In genomic region chr10:70835895-70836294, GRCh38 we compare ENCODE assay signal across 16 cellular contexts. TPM values are rescaled to one million over a fixed set of nuclear protein-coding genes. Genes with fewer than 3 reads are reported as not detected.
DNase-seq lines count a peak whose midpoint lies in the region; ATAC-seq and TF ChIP-seq lines count a peak whose summit lies in the region.
"Had no signal": no experiment of that assay in that cellular context is flagged by ENCODE, and none has a peak within 500 bp of the region (broad histone marks: within the 10 kb centered on the region; RNA-seq: fewer than 3 reads in every experiment).

No MANE protein-coding gene starts in this region.

- ATAC-seq in body of pancreas (peak; percentile 35), left lung (peak; percentile 73)
- ATAC-seq: effector memory CD8-positive, alpha-beta T cell had no signal

- H3K27me3 ChIP-seq in body of pancreas = no peaks in the 10 kb centered on the region
- no peaks in the 10 kb centered on the region for H3K27me3 ChIP-seq in left lung
- H3K27me3 ChIP-seq in thyroid gland = no peaks in the 10 kb centered on the region
- H3K27me3 ChIP-seq in MM.1S (replicated peaks; ENCODE audit: insufficient read depth, low read length) = no peaks in the 10 kb centered on the region
- H3K27me3 ChIP-seq: testis had no signal

- no peaks in the 10 kb centered on the region for H4K20me1 ChIP-seq in MM.1S (ENCODE audit: insufficient read depth, low read length)

- H3K4me3 Mint-ChIP-seq in activated naive CD8-positive, alpha-beta T cell = no peak overlapping the region
- no peak overlapping the region for H3K4me3 Mint-ChIP-seq in activated naive CD8-positive, alpha-beta T cell treated with anti-CD3 and anti-CD28 coated beads for 36 hours
- H3K4me3 Mint-ChIP-seq: effector memory CD8-positive, alpha-beta T cell; naive B cell had no signal

- H3K4me2 ChIP-seq in MM.1S (ENCODE audit: low read depth, low read length) = no peak overlapping the region

- H3K27ac ChIP-seq in body of pancreas (peak overlapping the region in 3 of 4 donors; percentile 14 to 35 (median 29)), left lung (peak overlapping the region in 1 of 2 donors; percentile 1), thyroid gland (peak overlapping the region in 2 of 3 donors; percentile 11 to 52), MM.1S (ENCODE audit: low read length) (no peak overlapping the region)
- H3K27ac ChIP-seq: SK-N-MC, testis, VCaP had no signal

- TF ChIP-seq POLR2A in body of pancreas (IDR thresholded peaks at IDR 0.05) = no peak
- TF ChIP-seq POLR2A in thyroid gland (IDR thresholded peaks at IDR 0.05) = no peak

- H3K9me2 ChIP-seq in MM.1S (replicated peaks; ENCODE audit: insufficient read depth, low read length) = no peaks in the 10 kb centered on the region

- no peak overlapping the region for H2AFZ ChIP-seq in MM.1S (ENCODE audit: low read length)

- H3K9me3 Mint-ChIP-seq in activated naive CD8-positive, alpha-beta T cell (ENCODE audit: low read depth) = peaks cover 6% of the 10 kb centered on the region
- H3K9me3 Mint-ChIP-seq in activated naive CD8-positive, alpha-beta T cell treated with anti-CD3 and anti-CD28 coated beads for 36 hours = peaks cover 2% of the 10 kb centered on the region

- H3K4me1 ChIP-seq in body of pancreas = peaks cover 25% of the 10 kb centered on the region
- H3K4me1 ChIP-seq in left lung = peaks cover 0 to 42% of the 10 kb centered on the region in 2 donors
- peaks cover 21 to 27% of the 10 kb centered on the region in 2 donors for H3K4me1 ChIP-seq in thyroid gland
- H3K4me1 ChIP-seq in MM.1S (ENCODE audit: low read length) = no peaks in the 10 kb centered on the region

- no peak for DNase-seq in activated naive CD8-positive, alpha-beta T cell treated with anti-CD3 and anti-CD28 coated beads for 36 hours
- DNase-seq in body of pancreas (peak in 2 of 4 donors; percentile 15 to 39), left lung (no peak), thyroid gland (peak; percentile 12 to 31), hippocampal formation (lab: John Stamatoyannopoulos, UW) (no peak), MM.1S (no peak)
- DNase-seq in stimulated activated CD4-positive, alpha-beta T cell treated with anti-CD3 and anti-CD28 coated beads, Interleukin-15, amount 100 ng/mL, for 24 hours = no peak
- DNase-seq: anterior cingulate cortex; effector memory CD8-positive, alpha-beta T cell; head of caudate nucleus; naive B cell; NCI-H2171 treated with DMSO at 0.1 percent for 48 hours; testis had no signal

- H3K27ac Mint-ChIP-seq in activated naive CD8-positive, alpha-beta T cell = peak overlapping the region; percentile 10
- no peak overlapping the region for H3K27ac Mint-ChIP-seq in activated naive CD8-positive, alpha-beta T cell treated with anti-CD3 and anti-CD28 coated beads for 36 hours
- H3K27ac Mint-ChIP-seq: effector memory CD8-positive, alpha-beta T cell; naive B cell had no signal

- no peaks in the 10 kb centered on the region for H3K27me3 Mint-ChIP-seq in activated naive CD8-positive, alpha-beta T cell
- H3K27me3 Mint-ChIP-seq in activated naive CD8-positive, alpha-beta T cell treated with anti-CD3 and anti-CD28 coated beads for 36 hours = no peaks in the 10 kb centered on the region
- H3K27me3 Mint-ChIP-seq: effector memory CD8-positive, alpha-beta T cell; naive B cell had no signal

- no peaks in the 10 kb centered on the region for H3K79me2 ChIP-seq in MM.1S (ENCODE audit: low read length)

- 27 to 28% methylated on average over 1 of the region's 1 CpG for WGBS in body of pancreas, 2 donors
- WGBS in thyroid gland, 2 donors = 38 to 42% methylated on average over 1 of the region's 1 CpG

- TF ChIP-seq CTCF in body of pancreas (IDR thresholded peaks at IDR 0.05) (no peak), left lung (IDR thresholded peaks at IDR 0.05) (no peak), thyroid gland (IDR thresholded peaks at IDR 0.05) (no peak), MM.1S (IDR thresholded peaks at IDR 0.05; ENCODE audit: low read length) (no peak)

- H3K4me3 ChIP-seq in body of pancreas (no peak overlapping the region), left lung (no peak overlapping the region), thyroid gland (replicated peaks in 1 of 3) (no peak overlapping the region), MM.1S (ENCODE audit: low read length) (no peak overlapping the region)
- H3K4me3 ChIP-seq: SK-N-MC, testis had no signal

- intact Hi-C loops in body of pancreas (cut with DNase I) (no loop called here), left lung (cut with DNase I) (no loop called here), thyroid gland (cut with DNase I) (no loop called here)

- H3K36me3 ChIP-seq in body of pancreas (replicated peaks in 1 of 2; ENCODE audit: insufficient read depth in 1 of 2, low read depth in 2 of 2) (no peaks in the 10 kb centered on the region), left lung (peaks cover 0 to 5% of the 10 kb centered on the region in 2 donors), thyroid gland (no peaks in the 10 kb centered on the region), MM.1S (replicated peaks; ENCODE audit: insufficient read depth, low read length) (no peaks in the 10 kb centered on the region)

- peaks cover 59% of the 10 kb centered on the region for H3K4me1 Mint-ChIP-seq in activated naive CD8-positive, alpha-beta T cell (ENCODE audit: low read depth)
- H3K4me1 Mint-ChIP-seq in activated naive CD8-positive, alpha-beta T cell treated with anti-CD3 and anti-CD28 coated beads for 36 hours = peaks cover 41% of the 10 kb centered on the region

- H3K36me3 Mint-ChIP-seq in activated naive CD8-positive, alpha-beta T cell = peaks cover 37% of the 10 kb centered on the region
- H3K36me3 Mint-ChIP-seq in activated naive CD8-positive, alpha-beta T cell treated with anti-CD3 and anti-CD28 coated beads for 36 hours = peaks cover 33% of the 10 kb centered on the region

- H3K9ac ChIP-seq in MM.1S (ENCODE audit: low read length) = no peak overlapping the region

- H3F3A ChIP-seq in MM.1S (ENCODE audit: insufficient read depth, low read length) = no peaks in the 10 kb centered on the region

- H3K9me3 ChIP-seq in body of pancreas (no peaks in the 10 kb centered on the region), left lung (no peaks in the 10 kb centered on the region), thyroid gland (no peaks in the 10 kb centered on the region), MM.1S (replicated peaks; ENCODE audit: insufficient read depth, low read length) (no peaks in the 10 kb centered on the region)
- H3K9me3 ChIP-seq: testis had no signal

RNA-seq across cellular contexts. Expression of gene SGPL1, which starts 20.1 kb away (rescaled TPM):
- total RNA-seq in activated naive CD8-positive, alpha-beta T cell treated with anti-CD3 and anti-CD28 coated beads for 36 hours = 10 to 100 TPM; 17.3 to 19.5 TPM
- total RNA-seq in body of pancreas (10 to 100 TPM; 36.3 to 43.8 TPM), left lung (10 to 100 TPM; 53.8 to 60.6 TPM), thyroid gland (10 to 100 TPM; 40.6 to 64.4 (median 46.1) TPM)

RNA-seq across cellular contexts. Expression of gene TBATA, which starts 50.7 kb away (rescaled TPM):
- total RNA-seq in activated naive CD8-positive, alpha-beta T cell treated with anti-CD3 and anti-CD28 coated beads for 36 hours = not detected
- not detected for total RNA-seq in body of pancreas
- total RNA-seq in left lung = not detected
- total RNA-seq in thyroid gland = not detected

RNA-seq across cellular contexts. Expression of gene PCBD1, which starts 52.5 kb away (rescaled TPM):
- total RNA-seq in activated naive CD8-positive, alpha-beta T cell treated with anti-CD3 and anti-CD28 coated beads for 36 hours = 10 to 100 TPM; 36.1 to 37.3 TPM
- total RNA-seq in body of pancreas (10 to 100 TPM; 40.5 to 67.7 TPM), left lung (100 to 1,000 TPM in 1 of 2 donors, 10 to 100 TPM in 1; 91.6 to 112 TPM), thyroid gland (100 to 1,000 TPM in 1 of 4 donors, 10 to 100 TPM in 3; 39.4 to 124 (median 86.8) TPM)

Comparison
In these comparisons a context has a peak if more than half of its experiments do, and no peak if none do; other contexts are left out.
1. DNase-seq: peak in thyroid gland (2 of 2); none in activated naive CD8-positive, alpha-beta T cell treated with anti-CD3 and anti-CD28 coated beads for 36 hours (single experiment), left lung (0 of 2), hippocampal formation (0 of 2), stimulated activated CD4-positive, alpha-beta T cell treated with anti-CD3 and anti-CD28 coated beads, Interleukin-15, amount 100 ng/mL, for 24 hours (single experiment) and MM.1S (single experiment).